ENCODE assay signal across 28 cellular contexts in the genomic region with DNA sequence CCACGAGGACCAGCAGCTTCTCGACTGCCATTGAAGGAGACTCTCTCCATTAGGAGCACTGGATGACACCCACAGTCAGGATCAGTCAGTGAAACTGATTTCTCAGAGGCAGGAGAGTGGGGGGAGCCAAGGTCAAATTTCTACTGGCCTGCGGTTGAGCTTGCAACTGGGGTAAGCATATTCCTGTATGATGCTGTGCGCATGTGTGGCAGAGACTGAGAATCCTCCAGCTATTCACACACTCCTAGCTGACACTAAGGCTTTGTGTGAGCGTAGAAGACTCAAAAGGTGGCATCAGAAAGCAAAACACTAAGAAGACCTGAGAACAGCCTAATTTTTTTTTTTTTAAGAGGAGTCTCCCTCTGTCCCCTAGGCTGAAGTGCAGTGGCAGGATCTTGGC.
"Had no signal": no experiment of that assay in that cellular context is flagged by ENCODE, and none has a peak within 500 bp of the region (broad histone marks: within the 10 kb centered on the region; RNA-seq: fewer than 3 reads in every experiment).

No MANE protein-coding gene starts in this region.

- H3K9me3 ChIP-seq: colonic mucosa, esophagus muscularis mucosa, esophagus squamous epithelium, gastrocnemius medialis had no signal

- H3K36me3 ChIP-seq: colonic mucosa, esophagus muscularis mucosa, esophagus squamous epithelium, gastrocnemius medialis, gastroesophageal sphincter, heart left ventricle had no signal

- H3K4me1 Mint-ChIP-seq: endodermal cell had no signal

- FAIRE-seq: colon, endometrium, endothelial cell of umbilical vein, frontal cortex had no signal

- H3K27me3 ChIP-seq: colonic mucosa, dorsolateral prefrontal cortex, esophagus squamous epithelium, gastrocnemius medialis had no signal

- H3K4me3 Mint-ChIP-seq: dendritic cell treated with granulocyte-macrophage colony-stimulating factor and Interleukin-4, amounts not matched to agents 40 ng/mL and 50 ng/mL, for 4 days; effector memory CD8-positive, alpha-beta T cell; endodermal cell had no signal

- H3K27ac Mint-ChIP-seq: dendritic cell treated with granulocyte-macrophage colony-stimulating factor and Interleukin-4, amounts not matched to agents 40 ng/mL and 50 ng/mL, for 4 days; effector memory CD8-positive, alpha-beta T cell; endodermal cell had no signal

- H3K9me3 Mint-ChIP-seq: effector memory CD8-positive, alpha-beta T cell; endodermal cell had no signal

- ATAC-seq: effector memory CD8-positive, alpha-beta T cell; esophagus mucosa; foreskin keratinocyte; gastrocnemius medialis; gastroesophageal sphincter; heart left ventricle had no signal

- H3K4me3 ChIP-seq: colonic mucosa, coronary artery, dorsolateral prefrontal cortex, esophagus muscularis mucosa, esophagus squamous epithelium, gastrocnemius medialis, gastroesophageal sphincter, heart left ventricle had no signal

- H3K27ac ChIP-seq: colonic mucosa, coronary artery, dorsolateral prefrontal cortex, epithelial cell of prostate, esophagus muscularis mucosa, esophagus squamous epithelium, foreskin keratinocyte, gastrocnemius medialis, gastroesophageal sphincter, heart left ventricle had no signal

- H3K4me1 ChIP-seq: colonic mucosa, esophagus muscularis mucosa, esophagus squamous epithelium, foreskin keratinocyte, gastrocnemius medialis, gastroesophageal sphincter, heart left ventricle had no signal

- DNase-seq: colonic mucosa; cortex of kidney; dermis blood vessel endothelial cell; dorsolateral prefrontal cortex; effector CD4-positive, alpha-beta T cell; effector CD8-positive, alpha-beta T cell; effector memory CD4-positive, alpha-beta T cell; effector memory CD8-positive, alpha-beta T cell; endodermal cell; erythroblast; esophagus squamous epithelium; foreskin fibroblast; foreskin keratinocyte; foreskin melanocyte; gastrocnemius medialis; glutamatergic neuron; head of caudate nucleus; heart left ventricle had no signal
